ENCODE assay signal across 1 cellular context in the genomic region with DNA sequence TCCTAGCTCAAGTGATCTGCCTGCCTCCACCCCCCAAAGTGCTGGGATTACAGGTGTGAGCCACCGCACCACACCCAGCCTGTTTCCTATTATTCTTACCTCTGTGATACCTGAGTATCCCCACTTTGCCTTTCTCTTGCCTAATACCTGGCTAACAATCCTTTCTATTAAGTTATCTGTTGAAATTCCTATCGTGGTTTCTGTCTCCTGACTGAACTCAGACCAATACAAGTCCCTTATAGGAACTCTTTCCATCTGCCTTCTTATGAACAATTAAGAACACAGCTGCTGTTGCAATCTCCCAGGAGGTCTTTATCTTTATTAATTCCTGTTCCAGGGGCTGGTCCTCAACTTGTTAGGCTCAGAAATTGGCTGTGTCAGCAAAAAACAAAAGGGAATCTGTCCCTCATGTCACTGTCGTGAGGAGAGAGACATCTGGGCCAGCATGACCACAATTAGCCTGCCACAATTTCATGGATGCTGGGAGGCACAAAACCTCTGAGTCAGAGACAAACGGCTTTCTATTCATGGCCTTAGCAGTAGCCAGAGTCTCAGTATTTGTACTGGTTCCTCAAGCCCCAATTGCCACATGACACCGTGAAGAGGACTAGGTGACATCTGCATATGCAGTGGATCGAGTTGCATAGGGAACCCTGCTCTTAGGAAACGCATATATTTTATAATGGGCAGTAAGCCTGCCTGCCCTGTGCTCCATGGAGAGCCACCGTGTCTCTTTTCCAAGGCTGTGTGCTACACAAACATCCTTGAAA.
TF ChIP-seq lines count a peak whose summit lies in the region.

No MANE protein-coding gene starts in this region.

TF ChIP-seq in K562, 482 proteins besides CTCF, POLR2A, EP300 and RAD21:
- peak; percentile 86 for TF ChIP-seq ZNF316 (IDR thresholded peaks at IDR 0.05)
- peak; percentile 79 for TF ChIP-seq MAFG (tag; conservative IDR thresholded peaks at IDR 0.05)
- peak; percentile 71 for TF ChIP-seq C11orf30 (IDR thresholded peaks at IDR 0.05; ENCODE audit: low read depth)
- TF ChIP-seq MAFF (IDR thresholded peaks at IDR 0.05; ENCODE audit: low read length) = peak; percentile 92
- no peak for TF ChIP-seq ILF3 (IDR thresholded peaks at IDR 0.05; ENCODE audit: borderline replicate concordance)
- peak; percentile 94 for TF ChIP-seq MAFK (IDR thresholded peaks at IDR 0.05; ENCODE audit: low read length)
- TF ChIP-seq, protein P1, sequence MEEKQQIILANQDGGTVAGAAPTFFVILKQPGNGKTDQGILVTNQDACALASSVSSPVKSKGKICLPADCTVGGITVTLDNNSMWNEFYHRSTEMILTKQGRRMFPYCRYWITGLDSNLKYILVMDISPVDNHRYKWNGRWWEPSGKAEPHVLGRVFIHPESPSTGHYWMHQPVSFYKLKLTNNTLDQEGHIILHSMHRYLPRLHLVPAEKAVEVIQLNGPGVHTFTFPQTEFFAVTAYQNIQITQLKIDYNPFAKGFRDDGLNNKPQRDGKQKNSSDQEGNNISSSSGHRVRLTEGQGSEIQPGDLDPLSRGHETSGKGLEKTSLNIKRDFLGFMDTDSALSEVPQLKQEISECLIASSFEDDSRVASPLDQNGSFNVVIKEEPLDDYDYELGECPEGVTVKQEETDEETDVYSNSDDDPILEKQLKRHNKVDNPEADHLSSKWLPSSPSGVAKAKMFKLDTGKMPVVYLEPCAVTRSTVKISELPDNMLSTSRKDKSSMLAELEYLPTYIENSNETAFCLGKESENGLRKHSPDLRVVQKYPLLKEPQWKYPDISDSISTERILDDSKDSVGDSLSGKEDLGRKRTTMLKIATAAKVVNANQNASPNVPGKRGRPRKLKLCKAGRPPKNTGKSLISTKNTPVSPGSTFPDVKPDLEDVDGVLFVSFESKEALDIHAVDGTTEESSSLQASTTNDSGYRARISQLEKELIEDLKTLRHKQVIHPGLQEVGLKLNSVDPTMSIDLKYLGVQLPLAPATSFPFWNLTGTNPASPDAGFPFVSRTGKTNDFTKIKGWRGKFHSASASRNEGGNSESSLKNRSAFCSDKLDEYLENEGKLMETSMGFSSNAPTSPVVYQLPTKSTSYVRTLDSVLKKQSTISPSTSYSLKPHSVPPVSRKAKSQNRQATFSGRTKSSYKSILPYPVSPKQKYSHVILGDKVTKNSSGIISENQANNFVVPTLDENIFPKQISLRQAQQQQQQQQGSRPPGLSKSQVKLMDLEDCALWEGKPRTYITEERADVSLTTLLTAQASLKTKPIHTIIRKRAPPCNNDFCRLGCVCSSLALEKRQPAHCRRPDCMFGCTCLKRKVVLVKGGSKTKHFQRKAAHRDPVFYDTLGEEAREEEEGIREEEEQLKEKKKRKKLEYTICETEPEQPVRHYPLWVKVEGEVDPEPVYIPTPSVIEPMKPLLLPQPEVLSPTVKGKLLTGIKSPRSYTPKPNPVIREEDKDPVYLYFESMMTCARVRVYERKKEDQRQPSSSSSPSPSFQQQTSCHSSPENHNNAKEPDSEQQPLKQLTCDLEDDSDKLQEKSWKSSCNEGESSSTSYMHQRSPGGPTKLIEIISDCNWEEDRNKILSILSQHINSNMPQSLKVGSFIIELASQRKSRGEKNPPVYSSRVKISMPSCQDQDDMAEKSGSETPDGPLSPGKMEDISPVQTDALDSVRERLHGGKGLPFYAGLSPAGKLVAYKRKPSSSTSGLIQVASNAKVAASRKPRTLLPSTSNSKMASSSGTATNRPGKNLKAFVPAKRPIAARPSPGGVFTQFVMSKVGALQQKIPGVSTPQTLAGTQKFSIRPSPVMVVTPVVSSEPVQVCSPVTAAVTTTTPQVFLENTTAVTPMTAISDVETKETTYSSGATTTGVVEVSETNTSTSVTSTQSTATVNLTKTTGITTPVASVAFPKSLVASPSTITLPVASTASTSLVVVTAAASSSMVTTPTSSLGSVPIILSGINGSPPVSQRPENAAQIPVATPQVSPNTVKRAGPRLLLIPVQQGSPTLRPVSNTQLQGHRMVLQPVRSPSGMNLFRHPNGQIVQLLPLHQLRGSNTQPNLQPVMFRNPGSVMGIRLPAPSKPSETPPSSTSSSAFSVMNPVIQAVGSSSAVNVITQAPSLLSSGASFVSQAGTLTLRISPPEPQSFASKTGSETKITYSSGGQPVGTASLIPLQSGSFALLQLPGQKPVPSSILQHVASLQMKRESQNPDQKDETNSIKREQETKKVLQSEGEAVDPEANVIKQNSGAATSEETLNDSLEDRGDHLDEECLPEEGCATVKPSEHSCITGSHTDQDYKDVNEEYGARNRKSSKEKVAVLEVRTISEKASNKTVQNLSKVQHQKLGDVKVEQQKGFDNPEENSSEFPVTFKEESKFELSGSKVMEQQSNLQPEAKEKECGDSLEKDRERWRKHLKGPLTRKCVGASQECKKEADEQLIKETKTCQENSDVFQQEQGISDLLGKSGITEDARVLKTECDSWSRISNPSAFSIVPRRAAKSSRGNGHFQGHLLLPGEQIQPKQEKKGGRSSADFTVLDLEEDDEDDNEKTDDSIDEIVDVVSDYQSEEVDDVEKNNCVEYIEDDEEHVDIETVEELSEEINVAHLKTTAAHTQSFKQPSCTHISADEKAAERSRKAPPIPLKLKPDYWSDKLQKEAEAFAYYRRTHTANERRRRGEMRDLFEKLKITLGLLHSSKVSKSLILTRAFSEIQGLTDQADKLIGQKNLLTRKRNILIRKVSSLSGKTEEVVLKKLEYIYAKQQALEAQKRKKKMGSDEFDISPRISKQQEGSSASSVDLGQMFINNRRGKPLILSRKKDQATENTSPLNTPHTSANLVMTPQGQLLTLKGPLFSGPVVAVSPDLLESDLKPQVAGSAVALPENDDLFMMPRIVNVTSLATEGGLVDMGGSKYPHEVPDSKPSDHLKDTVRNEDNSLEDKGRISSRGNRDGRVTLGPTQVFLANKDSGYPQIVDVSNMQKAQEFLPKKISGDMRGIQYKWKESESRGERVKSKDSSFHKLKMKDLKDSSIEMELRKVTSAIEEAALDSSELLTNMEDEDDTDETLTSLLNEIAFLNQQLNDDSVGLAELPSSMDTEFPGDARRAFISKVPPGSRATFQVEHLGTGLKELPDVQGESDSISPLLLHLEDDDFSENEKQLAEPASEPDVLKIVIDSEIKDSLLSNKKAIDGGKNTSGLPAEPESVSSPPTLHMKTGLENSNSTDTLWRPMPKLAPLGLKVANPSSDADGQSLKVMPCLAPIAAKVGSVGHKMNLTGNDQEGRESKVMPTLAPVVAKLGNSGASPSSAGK (IDR thresholded peaks at IDR 0.05) = no peak
TF ChIP-seq in K562: peak in this region for 5.
